Comparison of ENCODE assay signal across 1 cellular context in genomic region chr12:98503593-98504367, GRCh38.
TF ChIP-seq lines count a peak whose summit lies in the region.

No MANE protein-coding gene starts in this region.

TF ChIP-seq in K562, 482 proteins besides CTCF, POLR2A, EP300 and RAD21 (continued from another document and continues in another):
- TF ChIP-seq E2F6 (IDR thresholded peaks at IDR 0.05; ENCODE audit: borderline replicate concordance in 1 of 2, extremely low read depth in 1 of 2, insufficient read depth in 1 of 2, insufficient read length in 1 of 2, low read depth in 1 of 2, low read length in 1 of 2, poor library complexity in 1 of 2, severe bottlenecking in 1 of 2), result peak in 1 of 2 experiments; percentile 36
- TF ChIP-seq POLR2H (tag; IDR thresholded peaks at IDR 0.05; ENCODE audit: low read depth), result peak; percentile 99
- peak; percentile 45; the same call in 1 of the 2 replicates for TF ChIP-seq DMBX1 (CRISPR knock-in tag; IDR thresholded peaks at IDR 0.05; ENCODE audit: borderline replicate concordance)
- no peak for TF ChIP-seq CLOCK (CRISPR knock-in tag; IDR thresholded peaks at IDR 0.05; ENCODE audit: borderline replicate concordance)
- peak; percentile 21; the same call in 1 of the 2 replicates for TF ChIP-seq CTBP1 (IDR thresholded peaks at IDR 0.05; ENCODE audit: borderline replicate concordance)
- peak in 1 of 2 experiments; percentile 88; a peak in 1 of 4 replicates for TF ChIP-seq CSDE1 (IDR thresholded peaks at IDR 0.05)
- TF ChIP-seq HDAC8 (tag; IDR thresholded peaks at IDR 0.05), result no peak
- TF ChIP-seq TARDBP (IDR thresholded peaks at IDR 0.05), result no peak; the same call in 1 of the 2 replicates
- peak; percentile 55; the same call in 1 of the 2 replicates for TF ChIP-seq HLTF (IDR thresholded peaks at IDR 0.05)
- TF ChIP-seq SMARCE1 (IDR thresholded peaks at IDR 0.05), result 0 out of 2 replicates have a peak, but pooled peaks have one; percentile 10
- TF ChIP-seq ZNF717 (CRISPR knock-in tag; IDR thresholded peaks at IDR 0.05), result no peak
- TF ChIP-seq NCOA4 (IDR thresholded peaks at IDR 0.05; ENCODE audit: partially characterized antibody), result no peak
- TF ChIP-seq NFIC (IDR thresholded peaks at IDR 0.05), result peak; percentile 96
- TF ChIP-seq TRIM24 (IDR thresholded peaks at IDR 0.05), result peak; percentile 56 to 65; a peak in 3 of 4 replicates
- no peak for TF ChIP-seq ZKSCAN1 (IDR thresholded peaks at IDR 0.05; ENCODE audit: low read depth, low read length)
- no peak for TF ChIP-seq ZBTB34 (CRISPR knock-in tag; IDR thresholded peaks at IDR 0.05)
- peak; percentile 39; the same call in 1 of the 2 replicates for TF ChIP-seq CEBPG (CRISPR knock-in tag; IDR thresholded peaks at IDR 0.05)
- peak; percentile 50 to 72; a peak in 3 of 4 replicates for TF ChIP-seq CEBPG (tag; conservative IDR thresholded peaks at IDR 0.05 in 1 of 2, IDR thresholded peaks at IDR 0.05 in 1 of 2)
- TF ChIP-seq ZNF586 (CRISPR knock-in tag; conservative IDR thresholded peaks at IDR 0.05), result no peak
- TF ChIP-seq USF1 (CRISPR knock-in tag; IDR thresholded peaks at IDR 0.05), result peak; percentile 11; the same call in 1 of the 2 replicates
- TF ChIP-seq ZNF639 (CRISPR knock-in tag; conservative IDR thresholded peaks at IDR 0.05 in 1 of 2, IDR thresholded peaks at IDR 0.05 in 1 of 2), result no peak
- TF ChIP-seq MAFF (IDR thresholded peaks at IDR 0.05; ENCODE audit: low read length), result no peak
- peak; percentile 67 for TF ChIP-seq SIN3B (IDR thresholded peaks at IDR 0.05; ENCODE audit: low read depth)
- 0 out of 2 replicates have a peak, but pooled peaks have one; percentile 8 for TF ChIP-seq MAFG (tag; conservative IDR thresholded peaks at IDR 0.05)
- TF ChIP-seq SREBF2 (CRISPR knock-in tag; IDR thresholded peaks at IDR 0.05), result no peak
- TF ChIP-seq RBFOX2 (IDR thresholded peaks at IDR 0.05; ENCODE audit: low read depth, low read length), result peak; percentile 86
- TF ChIP-seq E2F8 (IDR thresholded peaks at IDR 0.05; ENCODE audit: low read depth, partially characterized antibody), result peak; percentile 42
- TF ChIP-seq NBN (IDR thresholded peaks at IDR 0.05; ENCODE audit: low read depth), result peak; percentile 91
- TF ChIP-seq VEZF1 (CRISPR knock-in tag; IDR thresholded peaks at IDR 0.05), result peak; percentile 80
- 0 out of 2 replicates have a peak, but pooled peaks have one; percentile 12 for TF ChIP-seq SMARCA5 (IDR thresholded peaks at IDR 0.05)
- peak in 1 of 2 experiments; percentile 76 for TF ChIP-seq MNT (conservative IDR thresholded peaks at IDR 0.05)
- no peak for TF ChIP-seq FOXP4 (CRISPR knock-in tag; IDR thresholded peaks at IDR 0.05; ENCODE audit: borderline replicate concordance)
- TF ChIP-seq SMC3 (conservative IDR thresholded peaks at IDR 0.05; ENCODE audit: insufficient read depth, low read depth, low read length), result no peak
- TF ChIP-seq HBP1 (CRISPR knock-in tag; IDR thresholded peaks at IDR 0.05), result 0 out of 2 replicates have a peak, but pooled peaks have one; percentile 79
- 0 out of 2 replicates have a peak, but pooled peaks have one; percentile 37 for TF ChIP-seq ZBED1 (IDR thresholded peaks at IDR 0.05)
- TF ChIP-seq SMAD2 (IDR thresholded peaks at IDR 0.05; ENCODE audit: low read depth, low read length), result no peak
- TF ChIP-seq CEBPB (tag; IDR thresholded peaks at IDR 0.05), result peak; percentile 72
- TF ChIP-seq HMGXB4 (CRISPR knock-in tag; IDR thresholded peaks at IDR 0.05), result peak; percentile 91
- 0 out of 2 replicates have a peak, but pooled peaks have one; percentile 60 for TF ChIP-seq ZBTB26 (CRISPR knock-in tag; IDR thresholded peaks at IDR 0.05)
- peak; percentile 98 for TF ChIP-seq ZNF134 (CRISPR knock-in tag; conservative IDR thresholded peaks at IDR 0.05)
